11 cellular contexts compared by ENCODE assay signal in the genomic region with DNA sequence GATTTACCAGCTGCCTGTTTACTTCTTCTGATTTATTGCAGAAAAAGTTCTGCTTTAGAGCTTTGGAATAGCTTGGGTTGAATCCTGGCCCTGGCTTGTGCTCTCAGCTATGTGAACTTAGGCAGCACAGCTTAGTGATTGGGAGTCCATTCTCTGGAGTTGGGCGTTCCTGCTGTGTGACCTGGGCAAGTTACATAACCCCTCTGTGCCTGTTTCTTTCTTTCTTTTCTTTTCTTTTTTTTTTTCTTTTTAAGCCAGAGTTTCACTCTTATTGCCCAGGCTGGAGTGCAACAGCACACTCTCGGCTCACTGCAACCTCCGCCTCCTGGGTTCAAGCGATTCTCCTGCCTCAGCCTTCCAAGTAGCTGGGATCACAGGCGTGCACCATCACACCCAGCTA. TPM values are rescaled to one million over a fixed set of nuclear protein-coding genes. Genes with fewer than 3 reads are reported as not detected.
"Had no signal": no experiment of that assay in that cellular context is flagged by ENCODE, and none has a peak within 500 bp of the region (broad histone marks: within the 10 kb centered on the region; RNA-seq: fewer than 3 reads in every experiment).

No MANE protein-coding gene starts in this region.

- ATAC-seq: GM23338, HCT116 had no signal

- H3K4me1 Mint-ChIP-seq: GM23338, H9 had no signal

- DNase-seq: GM23248, GOT3, H7, H9, HCEC 1CT, HFFc6 had no signal

- FAIRE-seq: H1, H54 had no signal

- H3K9ac ChIP-seq: GM23248 had no signal

- H3K4me3 Mint-ChIP-seq: GM23338, H9, HFFc6 had no signal

- H3K27ac ChIP-seq: GM23248 had no signal

- H3K9me3 ChIP-seq: HAP-1 had no signal

- H3K4me2 ChIP-seq: GM23338 had no signal

- H3K4me1 ChIP-seq: HAP-1 had no signal

- H2AFZ ChIP-seq: GM23248, GM23338 had no signal

- H3K9me3 Mint-ChIP-seq: GM23338, H9, HFFc6 had no signal

- H3K4me3 ChIP-seq: GM23248, GM23338, HAP-1 had no signal

- H3K27ac Mint-ChIP-seq: GM23338, HFFc6 had no signal

RNA-seq across cellular contexts. Expression of gene AQP8, which starts 51.5 kb away (rescaled TPM):
- total RNA-seq: GM23248, GM23338, H1, H7, H9, HFFc6 had no signal
- polyA plus RNA-seq: GM23248, GM23338, H1 had no signal
